ENCODE assay signal across 8 cellular contexts in the genomic region with DNA sequence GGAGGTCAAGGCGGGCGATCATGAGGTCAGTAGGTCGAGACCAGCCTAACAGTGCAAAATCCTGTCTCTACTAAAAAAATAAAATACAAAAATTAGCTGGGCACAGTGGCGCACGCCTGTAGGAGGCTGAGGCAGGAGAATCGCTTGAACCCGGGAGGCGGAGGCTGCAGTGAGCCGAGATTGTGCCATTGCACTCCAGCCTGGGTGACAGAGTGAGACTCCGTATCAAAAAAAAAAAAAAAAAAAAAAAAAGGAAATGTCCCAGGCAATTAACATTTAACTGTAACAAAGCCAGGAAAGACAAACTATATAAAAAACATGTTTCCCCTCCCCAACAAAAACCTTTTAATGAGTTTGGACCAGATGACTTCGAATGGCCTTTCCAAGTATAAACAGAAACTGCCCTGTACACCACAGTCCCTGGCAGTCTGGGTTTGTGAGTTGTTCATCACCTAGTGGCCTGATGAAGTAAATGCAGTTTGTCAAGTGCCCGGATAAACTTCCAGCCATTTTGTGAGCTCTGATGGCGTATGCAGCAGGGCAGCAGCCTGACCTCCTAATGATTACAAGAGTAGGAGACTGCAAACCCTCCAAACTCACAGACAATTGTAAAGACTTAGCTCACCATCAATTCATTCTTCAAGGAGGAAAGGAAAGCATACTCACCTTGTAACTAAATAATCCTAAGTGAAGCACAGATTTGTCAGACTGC. TPM values are rescaled to one million over a fixed set of nuclear protein-coding genes. Genes with fewer than 3 reads are reported as not detected.
DNase-seq lines count a peak whose midpoint lies in the region; ATAC-seq, FAIRE-seq and TF ChIP-seq lines count a peak whose summit lies in the region.

No MANE protein-coding gene starts in this region.

- no peak overlapping the region for H3K4me3 Mint-ChIP-seq in chondrocyte (ENCODE audit: unreplicated experiment)

- peak; percentile 60 for ATAC-seq in GM18873 (IDR thresholded peaks at IDR 0.05; ENCODE audit: low FRiP score, unreplicated experiment)
- peak; percentile 74 for ATAC-seq in HG03342 (IDR thresholded peaks at IDR 0.05; ENCODE audit: unreplicated experiment)

- peaks cover 20% of the 10 kb centered on the region for H3K4me1 Mint-ChIP-seq in chondrocyte (ENCODE audit: low read depth)

- TF ChIP-seq CTCF in VCaP (conservative IDR thresholded peaks at IDR 0.05): peak; percentile 89
- peak; percentile 86 for TF ChIP-seq CTCF in chondrocyte (IDR thresholded peaks at IDR 0.05)
- peak; percentile 93 for TF ChIP-seq CTCF in kidney (IDR thresholded peaks at IDR 0.05; ENCODE audit: borderline replicate concordance, extremely low read depth, insufficient read depth)

- H3K9ac ChIP-seq in kidney (ENCODE audit: low read length in 2 of 2): peak overlapping the region; percentile 49 to 58

- no peaks in the 10 kb centered on the region for H3K9me3 Mint-ChIP-seq in chondrocyte (ENCODE audit: low read depth)

- intact Hi-C loops in kidney (cut with DNase I): no loop called here

- no peak overlapping the region for H3K4me3 ChIP-seq in kidney (ENCODE audit: low read length in 2 of 2)

- H3K36me3 Mint-ChIP-seq in chondrocyte (ENCODE audit: low read depth): peaks cover 18% of the 10 kb centered on the region

- peaks cover 3% of the 10 kb centered on the region in 2 donors for H3K36me3 ChIP-seq in kidney (ENCODE audit: control insufficient read depth in 1 of 2, insufficient read depth in 2 of 2, low read length in 2 of 2)

- H3K9me3 ChIP-seq in kidney (ENCODE audit: control insufficient read depth in 1 of 2, low read length in 2 of 2): no peaks in the 10 kb centered on the region

- no peaks in the 10 kb centered on the region for H3K27me3 Mint-ChIP-seq in chondrocyte (ENCODE audit: low read depth)

- H3K27ac Mint-ChIP-seq in chondrocyte (ENCODE audit: unreplicated experiment): peak overlapping the region; percentile 86

- peak overlapping the region; percentile 58 for H3K27ac ChIP-seq in VCaP
- peak overlapping the region; percentile 79 to 93 for H3K27ac ChIP-seq in kidney (ENCODE audit: low read depth in 2 of 2, low read length in 2 of 2)

- peak; percentile 93 for DNase-seq in AG20443 (ENCODE audit: low spot score)
- peak; percentile 88 for DNase-seq in NCI-H2227 (lab: John Stamatoyannopoulos, UW; ENCODE audit: unreplicated experiment)
- DNase-seq in chondrocyte (ENCODE audit: low spot score): no peak
- DNase-seq in kidney: no peak
- peak; percentile 62 for DNase-seq in stimulated activated CD4-positive, alpha-beta T cell treated with anti-CD3 and anti-CD28 coated beads, Interleukin-15, amount 100 ng/mL, for 24 hours

- H3K4me1 ChIP-seq in kidney (ENCODE audit: control insufficient read depth in 1 of 2, insufficient read depth in 1 of 2, low read depth in 1 of 2, low read length in 2 of 2): peaks cover 3 to 6% of the 10 kb centered on the region in 2 donors

- FAIRE-seq in kidney (lab: Jason Lieb, UNC): no peak

RNA-seq across cellular contexts. Expression of a gene that starts 16.6 kb away (rescaled TPM):
- total RNA-seq in chondrocyte: 220 to 240 TPM (median 221 TPM) in 3 replicates
- 298 TPM for total RNA-seq in kidney
- polyA plus RNA-seq in kidney (ENCODE audit: insufficient read depth, low read depth, low replicate concordance): 224 TPM

Comparison
In these comparisons a context has a peak if more than half of its experiments do, and no peak if none do; other contexts are left out.
1. DNase-seq: peak in AG20443 (single experiment), NCI-H2227 (single experiment) and stimulated activated CD4-positive, alpha-beta T cell treated with anti-CD3 and anti-CD28 coated beads, Interleukin-15, amount 100 ng/mL, for 24 hours (single experiment); none in chondrocyte (single experiment) and kidney (single experiment).
2. Peak in every context shown above with its lines, with median percentiles within 50 percentile points of each other: CTCF ChIP-seq.